ENCODE assay signal across 8 cellular contexts in genomic region chr20:29445050-29445907, GRCh38.
DNase-seq lines count a peak whose midpoint lies in the region; ATAC-seq and TF ChIP-seq lines count a peak whose summit lies in the region.
"Not testable (repeated sequence)": the region's sequence is repeated elsewhere in the genome, so short reads cannot be mapped to it uniquely, and the experiment has no call there.

No MANE protein-coding gene starts in this region.

- not testable (repeated sequence) for H3K27ac Mint-ChIP-seq in CD4-positive, alpha-beta T cell; activated T-cell treated with anti-CD3 and anti-CD28 coated beads, Interleukin-2, amount 50 U/mL, for 24 hours

- POLR2A ChIA-PET in CD4-positive, alpha-beta T cell (lab: Charles Lee) = not testable (repeated sequence)

- DNase-seq in CD4-positive, alpha-beta T cell = peak in 6 of 10 experiments; percentile 3 to 50 (median 16)
- DNase-seq in NCI-H1092 (lab: John Stamatoyannopoulos, UW) = peak; percentile 19
- DNase-seq in Peyer's patch = peak; percentile 38 to 83 (median 74)
- DNase-seq in activated T-cell treated with anti-CD3 and anti-CD28 coated beads, Interleukin-2, amount 50 U/mL, for 24 hours = peak; percentile 48
- DNase-seq in epithelial cell of proximal tubule (ENCODE audit: low read depth) = peak; percentile 73
- DNase-seq in medulla oblongata (ENCODE audit: extremely low spot score) = peak; percentile 88
- DNase-seq in stimulated activated CD4-positive, alpha-beta T cell treated with anti-CD3 and anti-CD28 coated beads, Interleukin-4, amount 100 ng/mL, for 24 hours = peak; percentile 27

- H3K9me3 Mint-ChIP-seq in CD4-positive, alpha-beta T cell; activated T-cell treated with anti-CD3 and anti-CD28 coated beads, Interleukin-2, amount 50 U/mL, for 24 hours: not testable (repeated sequence)

- not testable (repeated sequence) for H3K36me3 ChIP-seq in Peyer's patch

- peak overlapping the region in 1 of 4 donors; percentile 41 for H3K4me3 ChIP-seq in Peyer's patch
- H3K4me3 ChIP-seq in epithelial cell of proximal tubule (ENCODE audit: low read depth, low read length) = peak overlapping the region; percentile 55

- peak; percentile 81 for ATAC-seq in CD4-positive, alpha-beta T cell (ENCODE audit: poor library complexity)
- ATAC-seq in GM21423 (IDR thresholded peaks at IDR 0.05; ENCODE audit: unreplicated experiment) = peak; percentile 77

- not testable (repeated sequence) for H3K27me3 ChIP-seq in CD4-positive, alpha-beta T cell (ENCODE audit: control insufficient read depth, insufficient read depth, low read length); Peyer's patch

- H3K36me3 Mint-ChIP-seq in CD4-positive, alpha-beta T cell (ENCODE audit: low read depth); activated T-cell treated with anti-CD3 and anti-CD28 coated beads, Interleukin-2, amount 50 U/mL, for 24 hours (ENCODE audit: low read depth): not testable (repeated sequence)

- H3K9me3 ChIP-seq in CD4-positive, alpha-beta T cell (ENCODE audit: control insufficient read depth, low read length); Peyer's patch: not testable (repeated sequence)

- peak overlapping the region; percentile 60 for H3K4me3 Mint-ChIP-seq in CD4-positive, alpha-beta T cell
- peak overlapping the region; percentile 61 for H3K4me3 Mint-ChIP-seq in activated T-cell treated with anti-CD3 and anti-CD28 coated beads, Interleukin-2, amount 50 U/mL, for 24 hours

- not testable (repeated sequence) for H3K4me1 ChIP-seq in Peyer's patch

- not testable (repeated sequence) for H3K4me1 Mint-ChIP-seq in CD4-positive, alpha-beta T cell (ENCODE audit: low read depth); activated T-cell treated with anti-CD3 and anti-CD28 coated beads, Interleukin-2, amount 50 U/mL, for 24 hours (ENCODE audit: low read depth)

- intact Hi-C loops in CD4-positive, alpha-beta T cell (cut with DNase I, micrococcal nuclease) = not testable (repeated sequence)

- TF ChIP-seq POLR2A in Peyer's patch (IDR thresholded peaks at IDR 0.05) = not testable (repeated sequence)

- not testable (repeated sequence) for H3K27ac ChIP-seq in CD4-positive, alpha-beta T cell (ENCODE audit: low read depth, low read length)
- H3K27ac ChIP-seq in Peyer's patch = peak overlapping the region in 1 of 4 donors; percentile 53

- CTCF ChIA-PET in CD4-positive, alpha-beta T cell (lab: Charles Lee) = not testable (repeated sequence)

- TF ChIP-seq CTCF in CD4-positive, alpha-beta T cell (IDR thresholded peaks at IDR 0.05); Peyer's patch (IDR thresholded peaks at IDR 0.05); epithelial cell of proximal tubule (conservative IDR thresholded peaks at IDR 0.05; ENCODE audit: low read depth, low read length): not testable (repeated sequence)

- H3K27me3 Mint-ChIP-seq in CD4-positive, alpha-beta T cell; activated T-cell treated with anti-CD3 and anti-CD28 coated beads, Interleukin-2, amount 50 U/mL, for 24 hours: not testable (repeated sequence)

Comparison
In these comparisons a context has a peak if more than half of its experiments do, and no peak if none do; other contexts are left out.
1. DNase-seq: peak in every context shown above with its lines; median percentile 88 in medulla oblongata; 74 in Peyer's patch; 73 in epithelial cell of proximal tubule; 48 in activated T-cell treated with anti-CD3 and anti-CD28 coated beads, Interleukin-2, amount 50 U/mL, for 24 hours; 27 in stimulated activated CD4-positive, alpha-beta T cell treated with anti-CD3 and anti-CD28 coated beads, Interleukin-4, amount 100 ng/mL, for 24 hours; 19 in NCI-H1092; 16 in CD4-positive, alpha-beta T cell.